In genomic region chr5:64666058-64666457, GRCh38 we compare ENCODE assay signal across 1 cellular context.
TF ChIP-seq lines count a peak whose summit lies in the region.

No MANE protein-coding gene starts in this region.

TF ChIP-seq in H1, 55 proteins besides CTCF, POLR2A, EP300 and RAD21:
- TF ChIP-seq USF2 (IDR thresholded peaks at IDR 0.05; ENCODE audit: low read length): 0 out of 2 replicates have a peak, but pooled peaks have one; percentile 22
- no peak for TF ChIP-seq HDAC2 (IDR thresholded peaks at IDR 0.05; ENCODE audit: borderline replicate concordance in 1 of 2, low read depth in 2 of 2, low read length in 2 of 2)
- TF ChIP-seq PHF8 (conservative IDR thresholded peaks at IDR 0.05; ENCODE audit: low read depth, low read length): no peak
- no peak for TF ChIP-seq POLR2AphosphoS5 (IDR thresholded peaks at IDR 0.05; ENCODE audit: low read depth, low read length)
- no peak for TF ChIP-seq CHD1 (IDR thresholded peaks at IDR 0.05; ENCODE audit: low read depth, low read length)
